Comparison of ENCODE assay signal across 8 cellular contexts in the genomic region with DNA sequence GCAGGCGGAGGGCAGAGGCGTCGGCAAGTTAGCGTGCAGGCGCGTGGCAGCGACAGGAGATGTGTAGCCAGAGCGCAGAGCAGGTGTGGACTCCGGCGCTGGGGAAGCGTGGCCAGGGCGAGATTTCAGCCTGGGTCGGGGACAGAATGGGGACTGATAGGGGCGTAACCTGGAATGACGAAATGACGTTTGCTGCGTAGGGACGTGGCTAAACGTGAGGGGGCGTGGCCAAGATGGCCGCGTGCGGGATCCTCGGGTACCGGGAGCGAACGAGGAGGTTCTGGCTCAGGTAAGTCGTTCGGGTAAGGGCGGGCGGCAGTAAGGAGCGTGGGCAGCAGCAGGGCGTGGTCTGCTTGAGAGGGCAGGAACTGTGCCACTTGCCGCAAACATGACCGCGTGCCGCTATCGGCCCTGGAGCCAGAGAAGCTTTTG. TPM values are rescaled to one million over a fixed set of nuclear protein-coding genes. Genes with fewer than 3 reads are reported as not detected.
DNase-seq lines count a peak whose midpoint lies in the region; ATAC-seq, FAIRE-seq and TF ChIP-seq lines count a peak whose summit lies in the region.

No MANE protein-coding gene starts in this region.

- CTCF ChIA-PET in HepG2 (lab: Yijun Ruan, JAX; ENCODE audit: low intra/inter-chr PET ratio, low total read pairs): no interaction called here

- TF ChIP-seq POLR2A in HepG2 (IDR thresholded peaks at IDR 0.05; ENCODE audit: insufficient read depth in 1 of 2, low read depth in 2 of 2, low read length in 2 of 2): peak; percentile 44 to 57

- peaks cover 26% of the 10 kb centered on the region for H3K4me1 ChIP-seq in HepG2 (ENCODE audit: insufficient read depth, low read length)

- H4K20me1 ChIP-seq in HepG2 (ENCODE audit: insufficient read depth, low read length): no peaks in the 10 kb centered on the region

- no peak for TF ChIP-seq EP300 in HepG2 (IDR thresholded peaks at IDR 0.05; ENCODE audit: low read depth in 2 of 2, low read length in 2 of 2)
- TF ChIP-seq EP300 in HepG2 (CRISPR knock-in tag; IDR thresholded peaks at IDR 0.05; ENCODE audit: borderline replicate concordance): no peak

- POLR2A ChIA-PET in HepG2 (lab: Yijun Ruan, JAX): interaction anchor here (1.0 kb wide), 1 partner anchor 179 kb away, joined by 4 read pairs; the partner anchor contains the start of gene AP1S2

- FAIRE-seq in HepG2 (lab: Jason Lieb, UNC): peak; percentile 71

- no peaks in the 10 kb centered on the region for H3K9me3 ChIP-seq in WERI-Rb-1 (ENCODE audit: severe bottlenecking)
- H3K9me3 ChIP-seq in HepG2 (ENCODE audit: low read length): no peaks in the 10 kb centered on the region

- TF ChIP-seq CTCF in WERI-Rb-1 (IDR thresholded peaks at IDR 0.05; ENCODE audit: low read depth, low read length) (no peak), HepG2 (CRISPR knock-in tag; IDR thresholded peaks at IDR 0.05) (no peak)

- in situ Hi-C loops in HepG2 (cut with HindIII; ENCODE audit: extremely low pct_ligation_motif_present, low pct_unique_long_range_greater_than_20kb): loop anchor here (25.0 kb wide), 1 partner anchor 338 kb away; the partner anchor contains the start of gene PIGA

- peak overlapping the region; percentile 89 for H3K9ac ChIP-seq in HepG2 (ENCODE audit: insufficient read depth, low read depth, low read length)

- peak overlapping the region; percentile 89 for H3K4me2 ChIP-seq in HepG2 (ENCODE audit: low read depth, low read length)

- ATAC-seq in HG02970 (IDR thresholded peaks at IDR 0.05; ENCODE audit: low FRiP score, unreplicated experiment): peak; percentile 77
- ATAC-seq in HepG2: peak; percentile 78

- peak; percentile 60 to 61 for DNase-seq in activated CD8-positive, alpha-beta memory T cell treated with anti-CD3 and anti-CD28 coated beads for 1 hour (ENCODE audit: extremely low read depth in 1 of 2, low read depth in 1 of 2)
- DNase-seq in activated CD8-positive, alpha-beta memory T cell treated with anti-CD3 and anti-CD28 coated beads, Interleukin-2, amount 50 U/mL, for 48 hours: no peak
- DNase-seq in NCI-H2081 (lab: John Stamatoyannopoulos, UW): peak; percentile 80 to 85
- peak; percentile 90 for DNase-seq in WERI-Rb-1
- peak; percentile 81 for DNase-seq in cerebellum (ENCODE audit: low spot score)
- no peak for DNase-seq in HepG2 (ENCODE audit: low spot score)
- peak; percentile 82 for DNase-seq in stimulated activated CD4-positive, alpha-beta T cell treated with anti-CD3 and anti-CD28 coated beads, Interleukin-4, amount 100 ng/mL, for 1 hour

- intact Hi-C loops in HepG2 (cut with micrococcal nuclease; ENCODE audit: unreplicated experiment): loop anchor here (1.0 kb wide), 1 partner anchor 204 kb away; no protein-coding TSS in a partner anchor

- no CpG with 5 or more reads among the region's 38 CpGs for WGBS in HepG2 (ENCODE audit: low lambda C conversion rate)

- H3K27ac ChIP-seq in WERI-Rb-1 (peak overlapping the region; percentile 98), HepG2 (ENCODE audit: extremely low read length, insufficient read depth, low read length) (peak overlapping the region; percentile 94)

- no peaks in the 10 kb centered on the region; the same call in none of the 2 replicates for H3K36me3 ChIP-seq in WERI-Rb-1
- H3K36me3 ChIP-seq in HepG2 (replicated peaks in 1 of 2; ENCODE audit: control insufficient read depth in 1 of 2, insufficient read depth in 2 of 2, low read length in 2 of 2): no peaks in the 10 kb centered on the region; a peak in 1 of 5 replicates

- BruUV-seq in HepG2 (replicated peaks; lab: Mats Ljungman, UMichigan): no TSS peak

- peaks cover 34% of the 10 kb centered on the region for H3K79me2 ChIP-seq in HepG2 (ENCODE audit: insufficient read depth, low read length)

- peak overlapping the region; percentile 89 for H3K4me3 ChIP-seq in WERI-Rb-1 (ENCODE audit: low read depth, low read length)
- H3K4me3 ChIP-seq in HepG2 (replicated peaks in 1 of 3; ENCODE audit: insufficient read depth in 1 of 3, low read depth in 2 of 3, low read length in 3 of 3): peak overlapping the region; percentile 75 to 94 (median 86)

- H2AFZ ChIP-seq in HepG2 (ENCODE audit: low read length): no peak overlapping the region

- H3K27me3 ChIP-seq in WERI-Rb-1 (ENCODE audit: insufficient read depth, low read depth, severe bottlenecking) (no peaks in the 10 kb centered on the region), HepG2 (ENCODE audit: control insufficient read depth in 1 of 2, insufficient read depth in 2 of 2, low read length in 2 of 2) (no peaks in the 10 kb centered on the region; a peak in 1 of 5 replicates)

- no peak for TF ChIP-seq RAD21 in HepG2 (CRISPR knock-in tag; IDR thresholded peaks at IDR 0.05)

TF ChIP-seq in HepG2, 621 proteins besides CTCF, POLR2A, EP300 and RAD21 (continues in another document):
- peak; percentile 59; the same call in 1 of the 2 replicates for TF ChIP-seq FOXK2 (IDR thresholded peaks at IDR 0.05)
- peak; percentile 22; the same call in 1 of the 2 replicates for TF ChIP-seq TBX2 (CRISPR knock-in tag; IDR thresholded peaks at IDR 0.05; ENCODE audit: borderline replicate concordance)
- TF ChIP-seq, protein P1, sequence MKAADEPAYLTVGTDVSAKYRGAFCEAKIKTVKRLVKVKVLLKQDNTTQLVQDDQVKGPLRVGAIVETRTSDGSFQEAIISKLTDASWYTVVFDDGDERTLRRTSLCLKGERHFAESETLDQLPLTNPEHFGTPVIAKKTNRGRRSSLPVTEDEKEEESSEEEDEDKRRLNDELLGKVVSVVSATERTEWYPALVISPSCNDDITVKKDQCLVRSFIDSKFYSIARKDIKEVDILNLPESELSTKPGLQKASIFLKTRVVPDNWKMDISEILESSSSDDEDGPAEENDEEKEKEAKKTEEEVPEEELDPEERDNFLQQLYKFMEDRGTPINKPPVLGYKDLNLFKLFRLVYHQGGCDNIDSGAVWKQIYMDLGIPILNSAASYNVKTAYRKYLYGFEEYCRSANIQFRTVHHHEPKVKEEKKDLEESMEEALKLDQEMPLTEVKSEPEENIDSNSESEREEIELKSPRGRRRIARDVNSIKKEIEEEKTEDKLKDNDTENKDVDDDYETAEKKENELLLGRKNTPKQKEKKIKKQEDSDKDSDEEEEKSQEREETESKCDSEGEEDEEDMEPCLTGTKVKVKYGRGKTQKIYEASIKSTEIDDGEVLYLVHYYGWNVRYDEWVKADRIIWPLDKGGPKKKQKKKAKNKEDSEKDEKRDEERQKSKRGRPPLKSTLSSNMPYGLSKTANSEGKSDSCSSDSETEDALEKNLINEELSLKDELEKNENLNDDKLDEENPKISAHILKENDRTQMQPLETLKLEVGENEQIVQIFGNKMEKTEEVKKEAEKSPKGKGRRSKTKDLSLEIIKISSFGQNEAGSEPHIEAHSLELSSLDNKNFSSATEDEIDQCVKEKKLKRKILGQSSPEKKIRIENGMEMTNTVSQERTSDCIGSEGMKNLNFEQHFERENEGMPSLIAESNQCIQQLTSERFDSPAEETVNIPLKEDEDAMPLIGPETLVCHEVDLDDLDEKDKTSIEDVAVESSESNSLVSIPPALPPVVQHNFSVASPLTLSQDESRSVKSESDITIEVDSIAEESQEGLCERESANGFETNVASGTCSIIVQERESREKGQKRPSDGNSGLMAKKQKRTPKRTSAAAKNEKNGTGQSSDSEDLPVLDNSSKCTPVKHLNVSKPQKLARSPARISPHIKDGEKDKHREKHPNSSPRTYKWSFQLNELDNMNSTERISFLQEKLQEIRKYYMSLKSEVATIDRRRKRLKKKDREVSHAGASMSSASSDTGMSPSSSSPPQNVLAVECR (CRISPR knock-in tag; IDR thresholded peaks at IDR 0.05; ENCODE audit: borderline replicate concordance): peak; percentile 74
- TF ChIP-seq SAP130 (CRISPR knock-in tag; IDR thresholded peaks at IDR 0.05; ENCODE audit: low read depth): peak; percentile 51
- no peak for TF ChIP-seq ATF7 (IDR thresholded peaks at IDR 0.05)
- TF ChIP-seq ATF7 (CRISPR knock-in tag; IDR thresholded peaks at IDR 0.05): 0 out of 2 replicates have a peak, but pooled peaks have one; percentile 24
- peak in 1 of 2 experiments; percentile 29; a peak in 1 of 4 replicates for TF ChIP-seq KLF16 (CRISPR knock-in tag; IDR thresholded peaks at IDR 0.05)
- TF ChIP-seq SNAI1 (CRISPR knock-in tag; IDR thresholded peaks at IDR 0.05; ENCODE audit: borderline replicate concordance): no peak
- no peak for TF ChIP-seq MEF2D (CRISPR knock-in tag; IDR thresholded peaks at IDR 0.05)
- TF ChIP-seq NONO (IDR thresholded peaks at IDR 0.05): no peak
- TF ChIP-seq NONO (CRISPR knock-in tag; conservative IDR thresholded peaks at IDR 0.05): 0 out of 2 replicates have a peak, but pooled peaks have one; percentile 61

RNA-seq across cellular contexts. Expression of gene CLTRN, which starts 10.9 kb away (rescaled TPM):
- total RNA-seq in cerebellum (0.18 TPM), HepG2 (2016; rRNA removed; fragmentation: Illumina TruSeq; extraction: Trizol) (0.17 and 0.53 TPM in 2 replicates)
- 0.20 TPM in 1 of 2 replicates, not detected in the other for total RNA-seq in HepG2 (2016; cell fraction: cytosol; rRNA removed; fragmentation: Illumina TruSeq; extraction: Trizol; ENCODE audit: low read depth)
- total RNA-seq in HepG2 (2016; cell fraction: insoluble cytoplasmic fraction; rRNA removed; fragmentation: Illumina TruSeq; extraction: Trizol): 0.27 and 0.52 TPM in 2 replicates
- total RNA-seq in HepG2 (2016; cell fraction: membrane; rRNA removed; fragmentation: Illumina TruSeq; extraction: Trizol): 0.34 and 0.46 TPM in 2 replicates
- total RNA-seq in HepG2 (2016; cell fraction: nucleus; rRNA removed; fragmentation: Illumina TruSeq; extraction: Trizol): 0.96 and 0.97 TPM in 2 replicates
- 0.37 and 0.39 TPM in 2 replicates for polyA plus RNA-seq in HepG2 (2011; rRNA removed)
- 0.17 and 0.31 TPM in 2 replicates for polyA plus RNA-seq in HepG2 (2011; cell fraction: cytosol; rRNA removed)
- polyA plus RNA-seq in HepG2 (2011; cell fraction: nucleus; rRNA removed): 0.16 and 0.28 TPM in 2 replicates
- polyA plus RNA-seq in HepG2 (2012): 0.51 and 1.7 TPM in 2 replicates
- polyA plus RNA-seq in HepG2 (2016; cell fraction: cytosol; fragmentation: Illumina TruSeq; extraction: Trizol; ENCODE audit: low read depth): 0.24 and 0.27 TPM in 2 replicates
- polyA plus RNA-seq in HepG2 (2016; cell fraction: insoluble cytoplasmic fraction; fragmentation: Illumina TruSeq; extraction: Trizol; ENCODE audit: low read depth): 0.61 and 0.75 TPM in 2 replicates
- polyA plus RNA-seq in HepG2 (2016; cell fraction: membrane; fragmentation: Illumina TruSeq; extraction: Trizol; ENCODE audit: low read depth): 0.29 and 0.47 TPM in 2 replicates
- polyA plus RNA-seq in HepG2 (2016; cell fraction: nucleus; fragmentation: Illumina TruSeq; extraction: Trizol; ENCODE audit: insufficient read depth, low read depth): 0.67 and 1.5 TPM in 2 replicates
- polyA minus RNA-seq in HepG2 (2011; rRNA and poly(A)+ RNA removed; ENCODE audit: low replicate concordance): not detected in 2 replicates
- not detected in 2 replicates for polyA minus RNA-seq in HepG2 (2011; cell fraction: cytosol; rRNA and poly(A)+ RNA removed)
- 0.50 TPM in 1 of 2 replicates, not detected in the other for polyA minus RNA-seq in HepG2 (2011; cell fraction: nucleus; rRNA and poly(A)+ RNA removed)

Comparison
In these comparisons a context has a peak if more than half of its experiments do, and no peak if none do; other contexts are left out.
1. DNase-seq: peak in activated CD8-positive, alpha-beta memory T cell treated with anti-CD3 and anti-CD28 coated beads for 1 hour (2 of 2), NCI-H2081 (2 of 2), WERI-Rb-1 (single experiment), cerebellum (single experiment) and stimulated activated CD4-positive, alpha-beta T cell treated with anti-CD3 and anti-CD28 coated beads, Interleukin-4, amount 100 ng/mL, for 1 hour (single experiment); none in activated CD8-positive, alpha-beta memory T cell treated with anti-CD3 and anti-CD28 coated beads, Interleukin-2, amount 50 U/mL, for 48 hours (single experiment) and HepG2 (single experiment).